ENCODE assay signal across 8 cellular contexts in genomic region chr2:209331291-209331844, GRCh38.
DNase-seq lines count a peak whose midpoint lies in the region; ATAC-seq, FAIRE-seq and TF ChIP-seq lines count a peak whose summit lies in the region.

No MANE protein-coding gene starts in this region.

- no peaks in the 10 kb centered on the region for H3K9me3 ChIP-seq in heart right ventricle

- 18 to 22% methylated on average over 1 of the region's 1 CpG for WGBS in heart right ventricle, 2 donors

- TF ChIP-seq CTCF in heart right ventricle (IDR thresholded peaks at IDR 0.05) (peak in 5 of 9 donors; percentile 16 to 39 (median 30)), endothelial cell (IDR thresholded peaks at IDR 0.05; ENCODE audit: unreplicated experiment) (peak; percentile 30), natural killer cell (IDR thresholded peaks at IDR 0.05) (no peak)

- no peak overlapping the region for H3K4me3 Mint-ChIP-seq in endothelial cell (ENCODE audit: unreplicated experiment)
- H3K4me3 Mint-ChIP-seq in natural killer cell: no peak overlapping the region

- H3K27ac ChIP-seq in heart right ventricle: no peak overlapping the region

- no peak overlapping the region for H3K4me3 ChIP-seq in heart right ventricle

- ATAC-seq in heart right ventricle (no peak), left cardiac atrium (no peak), natural killer cell (no peak)

- H3K36me3 Mint-ChIP-seq in endothelial cell (ENCODE audit: low read depth, unreplicated experiment): no peaks in the 10 kb centered on the region
- no peaks in the 10 kb centered on the region for H3K36me3 Mint-ChIP-seq in natural killer cell

- H3K9me3 Mint-ChIP-seq in endothelial cell (ENCODE audit: unreplicated experiment) (no peaks in the 10 kb centered on the region), natural killer cell (no peaks in the 10 kb centered on the region)

- H3K27me3 Mint-ChIP-seq in endothelial cell (ENCODE audit: unreplicated experiment): no peaks in the 10 kb centered on the region
- H3K27me3 Mint-ChIP-seq in natural killer cell (ENCODE audit: low read depth in 2 of 2): no peaks in the 10 kb centered on the region

- peaks cover 0 to 5% (median 0%) of the 10 kb centered on the region in 9 donors for H3K4me1 ChIP-seq in heart right ventricle

- H3K4me1 Mint-ChIP-seq in endothelial cell (ENCODE audit: unreplicated experiment) (no peaks in the 10 kb centered on the region), natural killer cell (no peaks in the 10 kb centered on the region)

- H3K36me3 ChIP-seq in heart right ventricle: no peaks in the 10 kb centered on the region

- peaks cover 0 to 11% (median 0%) of the 10 kb centered on the region in 7 donors for H3K27me3 ChIP-seq in heart right ventricle

- DNase-seq in heart right ventricle (no peak), left cardiac atrium (no peak), NCI-H510A treated with DMSO at 0.1 percent for 48 hours (lab: John Stamatoyannopoulos, UW) (peak; percentile 53), endothelial cell (ENCODE audit: low spot score) (no peak), smooth muscle cell of the brain vasculature (ENCODE audit: low read depth, low spot score) (peak; percentile 7), GM19239 (ENCODE audit: insufficient read length, low spot score) (no peak), natural killer cell (no peak)
- no peak for DNase-seq in activated effector memory CD4-positive, alpha-beta T cell treated with Interleukin-2 at 50 U/mL for 16 hours

- no peak overlapping the region for H3K27ac Mint-ChIP-seq in endothelial cell (ENCODE audit: unreplicated experiment)
- no peak overlapping the region for H3K27ac Mint-ChIP-seq in natural killer cell

- intact Hi-C loops in heart right ventricle (cut with DNase I) (loop anchor here in 9 of 10 donors (5.0 to 10.0 kb wide), 8 partner anchors 223 to 863 kb away; no protein-coding TSS in a partner anchor), left cardiac atrium (cut with DNase I) (loop anchor here in 1 of 2 donors (10.0 kb wide), 1 partner anchor 633 kb away; no protein-coding TSS in a partner anchor), natural killer cell (cut with micrococcal nuclease) (no loop called here)

- FAIRE-seq in GM19239 (lab: Jason Lieb, UNC): no peak

Comparison
In these comparisons a context has a peak if more than half of its experiments do, and no peak if none do; other contexts are left out.
1. DNase-seq: peak in NCI-H510A treated with DMSO at 0.1 percent for 48 hours (single experiment) and smooth muscle cell of the brain vasculature (single experiment); none in heart right ventricle (0 of 2), left cardiac atrium (single experiment), endothelial cell (single experiment), GM19239 (single experiment), natural killer cell (single experiment) and activated effector memory CD4-positive, alpha-beta T cell treated with Interleukin-2 at 50 U/mL for 16 hours (single experiment).